ENCODE assay signal across 13 cellular contexts in the genomic region with DNA sequence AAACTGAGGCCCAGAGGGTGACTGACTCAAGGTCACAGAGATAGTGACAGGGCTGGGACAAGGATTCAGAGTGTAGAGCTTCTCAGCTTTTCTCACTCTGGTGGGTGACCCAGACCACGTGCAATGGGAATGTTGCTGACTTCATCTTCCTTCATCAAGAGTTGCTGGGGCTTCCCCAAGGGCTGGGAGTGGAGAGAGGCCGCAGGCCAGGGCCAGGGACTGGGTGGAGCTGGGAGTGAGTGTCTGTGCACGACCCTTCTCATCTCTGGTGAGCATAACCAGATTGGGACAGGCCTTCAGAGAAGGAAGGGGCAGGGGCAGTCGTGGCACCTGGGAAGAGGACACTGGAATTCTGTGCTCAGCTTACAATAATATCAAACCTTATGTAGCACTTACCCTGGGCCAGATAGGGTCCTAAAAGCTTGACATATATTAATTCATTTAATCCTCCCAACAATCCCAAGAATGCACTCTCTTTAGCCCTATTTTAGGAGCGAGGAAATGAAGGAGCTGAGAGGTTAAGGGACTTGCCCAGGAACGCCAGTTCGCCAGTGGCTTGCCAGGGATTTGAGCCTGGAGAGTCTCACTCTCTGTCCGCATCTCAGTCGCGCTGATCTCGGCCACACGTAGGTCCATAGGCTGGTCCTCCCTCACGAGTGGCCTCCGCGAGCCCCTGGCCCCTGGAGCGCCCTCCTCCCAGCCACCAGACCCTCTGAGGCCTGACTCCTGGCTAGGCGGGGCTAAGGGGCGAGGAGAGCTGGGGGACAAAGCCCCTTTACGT. TPM values are rescaled to one million over a fixed set of nuclear protein-coding genes. Genes with fewer than 3 reads are reported as not detected.
DNase-seq lines count a peak whose midpoint lies in the region; ATAC-seq and TF ChIP-seq lines count a peak whose summit lies in the region.
"Had no signal": no experiment of that assay in that cellular context is flagged by ENCODE, and none has a peak within 500 bp of the region (broad histone marks: within the 10 kb centered on the region; RNA-seq: fewer than 3 reads in every experiment).

No MANE protein-coding gene starts in this region.

- no peak for DNase-seq in left cardiac atrium
- DNase-seq in Right ventricle myocardium superior, result no peak
- no peak for DNase-seq in vagina (ENCODE audit: extremely low spot score in 2 of 2)
- DNase-seq in DMS 273 treated with DMSO at 0.1 percent for 48 hours (lab: John Stamatoyannopoulos, UW), result no peak
- no peak for DNase-seq in GM10266 (ENCODE audit: extremely low spot score)
- no peak for DNase-seq in PC-3
- DNase-seq: amygdala; MV-4-11; NCI-H510A; stimulated activated CD4-positive, alpha-beta T cell treated with anti-CD3 and anti-CD28 coated beads, Interleukin-4, amount 100 ng/mL, for 4 hours; WERI-Rb-1 had no signal

- no peak overlapping the region for H2AFZ ChIP-seq in PC-3 (ENCODE audit: low read length)

- H3K9me3 ChIP-seq in esophagus (ENCODE audit: control insufficient read depth in 2 of 2, insufficient read depth in 1 of 2, low read depth in 1 of 2, low read length in 1 of 2), result no peaks in the 10 kb centered on the region
- H3K9me3 ChIP-seq in mesodermal cell (ENCODE audit: control insufficient read depth, low read length), result no peaks in the 10 kb centered on the region
- no peaks in the 10 kb centered on the region for H3K9me3 ChIP-seq in vagina
- no peaks in the 10 kb centered on the region for H3K9me3 ChIP-seq in PC-3 (ENCODE audit: low read length)

- no peaks in the 10 kb centered on the region for H4K20me1 ChIP-seq in PC-3 (ENCODE audit: low read length)

- intact Hi-C loops in left cardiac atrium (cut with DNase I), result no loop called here
- intact Hi-C loops in Right ventricle myocardium superior (cut with DNase I), result no loop called here
- intact Hi-C loops in vagina (cut with DNase I), result no loop called here
- intact Hi-C loops in PC-3 (cut with micrococcal nuclease), result no loop called here

- no peak for TF ChIP-seq POLR2A in vagina (IDR thresholded peaks at IDR 0.05)

- 51% methylated on average over 19 of the region's 19 CpGs for WGBS in esophagus, 2 donors
- WGBS in mesodermal cell (ENCODE audit: insufficient coverage in 2 of 2), 2 experiments, result 44 to 49% methylated on average over 16 to 18 of the region's 19 CpGs

- CTCF ChIA-PET in PC-3 (lab: Charles Lee), result no interaction called here

- POLR2A ChIA-PET in PC-3 (lab: Charles Lee; ENCODE audit: unreplicated experiment), result no interaction called here

- BruUV-seq in PC-3 (replicated peaks; lab: Mats Ljungman, UMichigan), result no TSS peak

- H3K27me3 ChIP-seq in esophagus (ENCODE audit: control insufficient read depth in 1 of 2, insufficient read depth in 2 of 2, low read length in 2 of 2) (no peaks in the 10 kb centered on the region), vagina (no peaks in the 10 kb centered on the region), PC-3 (ENCODE audit: low read length) (no peaks in the 10 kb centered on the region)

- H3K27ac ChIP-seq in esophagus (ENCODE audit: low read depth in 2 of 2, low read length in 1 of 2) (peak overlapping the region; percentile 6 to 9), mesodermal cell (ENCODE audit: low read depth, low read length, severe bottlenecking) (peak overlapping the region; percentile 92), vagina (peak overlapping the region; percentile 59), PC-3 (ENCODE audit: low read length) (no peak overlapping the region)
- H3K27ac ChIP-seq: WERI-Rb-1 had no signal

- no peaks in the 10 kb centered on the region for H3K79me2 ChIP-seq in PC-3 (ENCODE audit: low read length)

- TF ChIP-seq CTCF in vagina (IDR thresholded peaks at IDR 0.05), result no peak
- TF ChIP-seq CTCF in GM10266 (IDR thresholded peaks at IDR 0.05; ENCODE audit: control insufficient read depth, insufficient read depth, low read depth, missing control alignments), result no peak
- TF ChIP-seq CTCF in PC-3 (conservative IDR thresholded peaks at IDR 0.05; ENCODE audit: low read depth, low read length), result no peak

- no peaks in the 10 kb centered on the region for H3K9me2 ChIP-seq in PC-3 (replicated peaks; ENCODE audit: low read length)

- H3K4me2 ChIP-seq in PC-3 (ENCODE audit: low read length), result no peak overlapping the region

- no peaks in the 10 kb centered on the region for H3K4me1 ChIP-seq in esophagus (ENCODE audit: control insufficient read depth in 2 of 2, insufficient read depth in 2 of 2, low read length in 1 of 2)
- peaks cover 27% of the 10 kb centered on the region for H3K4me1 ChIP-seq in mesodermal cell (ENCODE audit: control insufficient read depth, insufficient read depth, low read length, poor library complexity, severe bottlenecking)
- H3K4me1 ChIP-seq in vagina, result peaks cover 12% of the 10 kb centered on the region
- peaks cover 1% of the 10 kb centered on the region for H3K4me1 ChIP-seq in PC-3 (ENCODE audit: insufficient read depth, low read length)

- ATAC-seq in left cardiac atrium, result peak; percentile 21 to 23
- ATAC-seq in Right ventricle myocardium superior (ENCODE audit: poor library complexity), result no peak
- no peak for ATAC-seq in PC-3

- H3K36me3 ChIP-seq in esophagus (ENCODE audit: control insufficient read depth in 2 of 2, insufficient read depth in 2 of 2, low read length in 1 of 2), result no peaks in the 10 kb centered on the region
- no peaks in the 10 kb centered on the region for H3K36me3 ChIP-seq in mesodermal cell (ENCODE audit: control insufficient read depth, insufficient read depth, low read length)
- H3K36me3 ChIP-seq in vagina, result no peaks in the 10 kb centered on the region
- no peaks in the 10 kb centered on the region for H3K36me3 ChIP-seq in PC-3 (ENCODE audit: low read depth, low read length)
- H3K36me3 ChIP-seq: WERI-Rb-1 had no signal

- peak overlapping the region in 1 of 2 donors; percentile 28 for H3K4me3 ChIP-seq in esophagus (ENCODE audit: low read depth in 1 of 2, low read length in 2 of 2)
- peak overlapping the region; percentile 18 for H3K4me3 ChIP-seq in mesodermal cell (ENCODE audit: extremely low read depth, insufficient read depth, low read length, poor library complexity, severe bottlenecking)
- H3K4me3 ChIP-seq in vagina, result peak overlapping the region; percentile 30 to 34
- no peak overlapping the region for H3K4me3 ChIP-seq in PC-3 (ENCODE audit: low read length)

- no peaks in the 10 kb centered on the region for H3F3A ChIP-seq in PC-3 (ENCODE audit: low read length, unreplicated experiment)

- H3K9ac ChIP-seq in PC-3 (ENCODE audit: low read length), result no peak overlapping the region

RNA-seq across cellular contexts. Expression of a gene that starts 15.8 kb away (rescaled TPM):
- total RNA-seq in left cardiac atrium, result 10 to 100 TPM; 37.0 to 53.3 TPM
- total RNA-seq in Right ventricle myocardium superior, result 7.0 TPM
- polyA plus RNA-seq in esophagus, result 100 to 1,000 TPM; 101 to 256 TPM
- polyA plus RNA-seq in mesodermal cell (2013, experiment 1 of 2), result 2,534 TPM
- 2,467 TPM for polyA plus RNA-seq in mesodermal cell (2013, experiment 2 of 2)
- total RNA-seq in vagina, result 93.1 TPM
- total RNA-seq in PC-3 (2014; rRNA removed), result 1,461 and 1,545 TPM in 2 replicates

RNA-seq across cellular contexts. Expression of a gene that starts 41.5 kb away (rescaled TPM):
- total RNA-seq in left cardiac atrium, result 100 to 1,000 TPM; 332 to 341 TPM
- total RNA-seq in Right ventricle myocardium superior, result 434 TPM
- 100 to 1,000 TPM in 1 of 2 donors, 10 to 100 TPM in 1; 58.8 to 102 TPM for polyA plus RNA-seq in esophagus
- 346 TPM for polyA plus RNA-seq in mesodermal cell (2013, experiment 1 of 2)
- polyA plus RNA-seq in mesodermal cell (2013, experiment 2 of 2), result 376 TPM
- total RNA-seq in vagina, result 339 TPM
- 424 and 434 TPM in 2 replicates for total RNA-seq in PC-3 (2014; rRNA removed)

RNA-seq across cellular contexts. Expression of a gene that starts 59.9 kb away (rescaled TPM):
- total RNA-seq in left cardiac atrium (100 to 1,000 TPM; 194 to 233 TPM), Right ventricle myocardium superior (104 TPM), vagina (22.8 TPM), PC-3 (2014; rRNA removed) (719 and 1,028 TPM in 2 replicates)
- polyA plus RNA-seq in esophagus, result 100 to 1,000 TPM in 1 of 2 donors, 10 to 100 TPM in 1; 38.7 to 105 TPM
- polyA plus RNA-seq in mesodermal cell (2013, experiment 1 of 2), result 3,226 TPM
- polyA plus RNA-seq in mesodermal cell (2013, experiment 2 of 2), result 3,108 TPM

Comparison
In these comparisons a context has a peak if more than half of its experiments do, and no peak if none do; other contexts are left out.
1. ATAC-seq: peak in left cardiac atrium (2 of 2); none in Right ventricle myocardium superior (single experiment) and PC-3 (single experiment).
2. RNA of a gene that starts 15.8 kb away (total RNA-seq): 1,461 to 1,545 TPM in PC-3; 93.1 TPM in vagina (single experiment), 37.0 to 53.3 TPM in left cardiac atrium and 7.0 TPM in Right ventricle myocardium superior (single experiment); every median in the first group is over 10 times any median in the second.